In genomic region chr1:7390604-7391000, GRCh38 we compare ENCODE assay signal across 24 cellular contexts.
DNase-seq lines count a peak whose midpoint lies in the region; ATAC-seq and TF ChIP-seq lines count a peak whose summit lies in the region.
"Had no signal": no experiment of that assay in that cellular context is flagged by ENCODE, and none has a peak within 500 bp of the region (broad histone marks: within the 10 kb centered on the region; RNA-seq: fewer than 3 reads in every experiment).

No MANE protein-coding gene starts in this region.

- H3K9ac ChIP-seq in Karpas-422 (ENCODE audit: low read length) = no peak overlapping the region

- no peaks in the 10 kb centered on the region for H3K36me3 Mint-ChIP-seq in T-helper 2 cell treated with Interferon-gamma antibody and Interleukin-4, amounts not matched to agents 5 μg/mL and 100 μg/mL, for 36 hours (ENCODE audit: low read depth)
- H3K36me3 Mint-ChIP-seq in central memory CD8-positive, alpha-beta T cell (ENCODE audit: insufficient read depth) = no peaks in the 10 kb centered on the region
- H3K36me3 Mint-ChIP-seq: CD8-positive, alpha-beta T cell had no signal

- H3K36me3 ChIP-seq in left lung (no peaks in the 10 kb centered on the region), suprapubic skin (no peaks in the 10 kb centered on the region), Karpas-422 (ENCODE audit: insufficient read depth, low read length) (no peaks in the 10 kb centered on the region)
- H3K36me3 ChIP-seq: right lobe of liver had no signal

- H3K27me3 Mint-ChIP-seq in T-helper 2 cell treated with Interferon-gamma antibody and Interleukin-4, amounts not matched to agents 5 μg/mL and 100 μg/mL, for 36 hours (ENCODE audit: low read depth) = no peaks in the 10 kb centered on the region
- peaks cover 18% of the 10 kb centered on the region for H3K27me3 Mint-ChIP-seq in central memory CD8-positive, alpha-beta T cell

- DNase-seq in T-helper 2 cell treated with Interferon-gamma antibody and Interleukin-4, amounts not matched to agents 5 μg/mL and 100 μg/mL, for 36 hours (ENCODE audit: low spot score) = peak; percentile 3
- DNase-seq in T-helper 2 cell (no peak), left lung (no peak), suprapubic skin (ENCODE audit: low spot score in 2 of 2) (peak; percentile 35 to 68), NOMO-1 treated with DMSO at 0.1 percent for 48 hours (lab: John Stamatoyannopoulos, UW; ENCODE audit: unreplicated experiment) (no peak), Karpas-422 (no peak)
- peak; percentile 3 to 4 for DNase-seq in central memory CD8-positive, alpha-beta T cell (ENCODE audit: low spot score in 2 of 2)
- DNase-seq: activated CD8-positive, alpha-beta T cell treated with anti-CD3 and anti-CD28 coated beads, Interleukin-2, amount 10 ng/mL, durations not matched to agents 7 days and 5 days; activated gamma-delta T cell treated with Interleukin-2 at 50 U/mL for 16 hours; body of pancreas; cerebellar nuclear complex; DMS 273 treated with DMSO at 0.1 percent for 48 hours; NCI-H1105; NCI-H1930; NCI-H2227 treated with DMSO at 0.1 percent for 48 hours; NCI-H748 treated with DMSO at 0.1 percent for 48 hours; stimulated activated naive CD4-positive, alpha-beta T cell treated with Interleukin-2 at 50 U/mL for 16 hours had no signal

- 97% methylated on average over 7 of the region's 7 CpGs for WGBS in suprapubic skin

- H3K27me3 ChIP-seq in left lung (no peaks in the 10 kb centered on the region), suprapubic skin (no peaks in the 10 kb centered on the region), Karpas-422 (ENCODE audit: low read length) (no peaks in the 10 kb centered on the region)
- H3K27me3 ChIP-seq: body of pancreas, right lobe of liver had no signal

- H3K9me3 Mint-ChIP-seq in T-helper 2 cell treated with Interferon-gamma antibody and Interleukin-4, amounts not matched to agents 5 μg/mL and 100 μg/mL, for 36 hours = peaks cover 6% of the 10 kb centered on the region
- no peaks in the 10 kb centered on the region for H3K9me3 Mint-ChIP-seq in central memory CD8-positive, alpha-beta T cell
- H3K9me3 Mint-ChIP-seq: activated T-cell treated with anti-CD3 and anti-CD28 coated beads, Interleukin-2, amount 50 U/mL, for 24 hours had no signal

- 0 out of 2 replicates have a peak, but pooled peaks cover 2% of the 10 kb centered on the region for H4K20me1 ChIP-seq in Karpas-422 (ENCODE audit: insufficient read depth, low read depth, low read length)

- no peak overlapping the region for H3K27ac ChIP-seq in left lung
- no peak overlapping the region for H3K27ac ChIP-seq in suprapubic skin
- H3K27ac ChIP-seq in Karpas-422 (ENCODE audit: low read length) = no peak overlapping the region
- H3K27ac ChIP-seq: body of pancreas, right lobe of liver, SK-N-MC had no signal

- ATAC-seq in central memory CD8-positive, alpha-beta T cell (replicated peaks; ENCODE audit: extremely low read depth, poor library complexity, severe bottlenecking) = no peak
- ATAC-seq in left lung (peak; percentile 10), HG03378 (IDR thresholded peaks at IDR 0.05; ENCODE audit: unreplicated experiment) (no peak)
- ATAC-seq: activated CD4-positive, CD25-positive, alpha-beta regulatory T cell treated with anti-CD3 and anti-CD28 coated beads, Interleukin-2, amount 50 U/mL, for 24 hours; activated CD8-positive, alpha-beta T cell treated with anti-CD3 and anti-CD28 coated beads, Interleukin-2, amount 10 ng/mL, durations not matched to agents 7 days and 5 days; body of pancreas; CD8-positive, alpha-beta T cell had no signal

- no peak overlapping the region for H3K4me3 ChIP-seq in left lung
- no peak overlapping the region for H3K4me3 ChIP-seq in suprapubic skin
- no peak overlapping the region for H3K4me3 ChIP-seq in Karpas-422 (ENCODE audit: low read length)
- H3K4me3 ChIP-seq: body of pancreas, right lobe of liver, SK-N-MC had no signal

- H3K4me1 ChIP-seq in left lung (peaks cover 0 to 9% of the 10 kb centered on the region in 2 donors), suprapubic skin (peaks cover 17% of the 10 kb centered on the region), Karpas-422 (ENCODE audit: low read length) (no peaks in the 10 kb centered on the region)
- H3K4me1 ChIP-seq: right lobe of liver had no signal

- TF ChIP-seq CTCF in left lung (IDR thresholded peaks at IDR 0.05) (no peak), suprapubic skin (IDR thresholded peaks at IDR 0.05) (no peak)

- TF ChIP-seq EP300 in suprapubic skin (IDR thresholded peaks at IDR 0.05) = no peak

- no peaks in the 10 kb centered on the region for H3K4me1 Mint-ChIP-seq in T-helper 2 cell treated with Interferon-gamma antibody and Interleukin-4, amounts not matched to agents 5 μg/mL and 100 μg/mL, for 36 hours (ENCODE audit: low read depth)
- H3K4me1 Mint-ChIP-seq in central memory CD8-positive, alpha-beta T cell = no peaks in the 10 kb centered on the region

- no peak overlapping the region for H2AFZ ChIP-seq in Karpas-422 (ENCODE audit: low read length)

- H3K4me2 ChIP-seq in Karpas-422 (ENCODE audit: low read depth, low read length, poor library complexity, severe bottlenecking) = no peak overlapping the region

- no peak overlapping the region for H3K4me3 Mint-ChIP-seq in T-helper 2 cell treated with Interferon-gamma antibody and Interleukin-4, amounts not matched to agents 5 μg/mL and 100 μg/mL, for 36 hours
- H3K4me3 Mint-ChIP-seq in central memory CD8-positive, alpha-beta T cell = no peak overlapping the region
- H3K4me3 Mint-ChIP-seq: activated CD8-positive, alpha-beta T cell treated with anti-CD3 and anti-CD28 coated beads, Interleukin-2, amount 10 ng/mL, durations not matched to agents 7 days and 5 days; activated T-cell treated with anti-CD3 and anti-CD28 coated beads, Interleukin-2, amount 50 U/mL, for 24 hours; CD8-positive, alpha-beta T cell had no signal

- no peak for TF ChIP-seq POLR2A in suprapubic skin (IDR thresholded peaks at IDR 0.05)

- H3K9me2 ChIP-seq in Karpas-422 (replicated peaks; ENCODE audit: insufficient read depth, low read length) = no peaks in the 10 kb centered on the region

- H3K27ac Mint-ChIP-seq in T-helper 2 cell treated with Interferon-gamma antibody and Interleukin-4, amounts not matched to agents 5 μg/mL and 100 μg/mL, for 36 hours = no peak overlapping the region
- no peak overlapping the region for H3K27ac Mint-ChIP-seq in central memory CD8-positive, alpha-beta T cell (ENCODE audit: low read depth)
- H3K27ac Mint-ChIP-seq: activated CD8-positive, alpha-beta T cell treated with anti-CD3 and anti-CD28 coated beads, Interleukin-2, amount 10 ng/mL, durations not matched to agents 7 days and 5 days; activated T-cell treated with anti-CD3 and anti-CD28 coated beads, Interleukin-2, amount 50 U/mL, for 24 hours; CD8-positive, alpha-beta T cell; progenitor cell of endocrine pancreas had no signal

- intact Hi-C loops in left lung (cut with DNase I) = no loop called here

- no peaks in the 10 kb centered on the region for H3K79me2 ChIP-seq in Karpas-422 (ENCODE audit: low read length)

- H3K9me3 ChIP-seq in left lung (peaks cover 0 to 7% of the 10 kb centered on the region in 2 donors), suprapubic skin (no peaks in the 10 kb centered on the region), Karpas-422 (ENCODE audit: low read length) (no peaks in the 10 kb centered on the region)
- H3K9me3 ChIP-seq: body of pancreas, right lobe of liver had no signal

Comparison
In these comparisons a context has a peak if more than half of its experiments do, and no peak if none do; other contexts are left out.
1. DNase-seq: peak in T-helper 2 cell treated with Interferon-gamma antibody and Interleukin-4, amounts not matched to agents 5 μg/mL and 100 μg/mL, for 36 hours (single experiment), central memory CD8-positive, alpha-beta T cell (2 of 2) and suprapubic skin (2 of 2); none in T-helper 2 cell (0 of 5), left lung (0 of 2), NOMO-1 treated with DMSO at 0.1 percent for 48 hours (single experiment) and Karpas-422 (single experiment).